In genomic region chr18:3593904-3594759, GRCh38 we compare ENCODE assay signal across 8 cellular contexts.
DNase-seq lines count a peak whose midpoint lies in the region; TF ChIP-seq lines count a peak whose summit lies in the region.

No MANE protein-coding gene starts in this region.

- H3K9ac ChIP-seq in endocrine pancreas (ENCODE audit: control insufficient read depth, insufficient read depth, low read length), result peak overlapping the region; percentile 74

- no peaks in the 10 kb centered on the region for H3K9me3 Mint-ChIP-seq in Calu3 (ENCODE audit: low read depth, unreplicated experiment)

- no peaks in the 10 kb centered on the region for H3K9me3 ChIP-seq in endocrine pancreas (ENCODE audit: control insufficient read depth, low read length)
- H3K9me3 ChIP-seq in mesodermal cell (ENCODE audit: control insufficient read depth, low read length), result no peaks in the 10 kb centered on the region

- peaks cover 63% of the 10 kb centered on the region for H3K4me1 Mint-ChIP-seq in Calu3 (ENCODE audit: low read depth, unreplicated experiment)

- CTCF ChIA-PET in Calu3 (lab: Charles Lee), result interaction anchor here (0.5 to 3.4 kb wide), 24 partner anchors 9 to 828 kb away, joined by 3 to 52 read pairs (median 4); no protein-coding TSS in a partner anchor

- H3K4me3 ChIP-seq in endocrine pancreas (ENCODE audit: control insufficient read depth, insufficient read depth, low read length) (peak overlapping the region; percentile 33), mesodermal cell (ENCODE audit: extremely low read depth, insufficient read depth, low read length, poor library complexity, severe bottlenecking) (peak overlapping the region; percentile 54)

- intact Hi-C loops in Calu3 (cut with micrococcal nuclease; ENCODE audit: unreplicated experiment), result loop anchor here (2.0 kb wide), 3 partner anchors 31 to 313 kb away; no protein-coding TSS in a partner anchor

- peak overlapping the region; percentile 80 for H3K4me3 Mint-ChIP-seq in Calu3 (ENCODE audit: low read depth, unreplicated experiment)

- BruUV-seq in Calu3 (replicated peaks; lab: Mats Ljungman, UMichigan), result TSS peak; percentile 67

- DNase-seq in Calu3, result peak; percentile 84
- DNase-seq in GM20000 (ENCODE audit: low spot score), result peak; percentile 71
- peak; percentile 99 for DNase-seq in HT-29 (ENCODE audit: low spot score)
- DNase-seq in NK-92 (lab: John Stamatoyannopoulos, UW; ENCODE audit: unreplicated experiment), result peak; percentile 15
- DNase-seq in activated CD8-positive, alpha-beta memory T cell treated with anti-CD3 and anti-CD28 coated beads for 48 hours (ENCODE audit: low read depth in 2 of 3, low spot score in 2 of 3), result peak; percentile 67 to 74 (median 73)
- DNase-seq in stimulated activated CD8-positive, alpha-beta memory T cell treated with anti-CD3 and anti-CD28 coated beads, Interleukin-15, amount 100 ng/mL, for 24 hours (ENCODE audit: low read depth), result peak; percentile 71

- H3K4me1 ChIP-seq in endocrine pancreas (ENCODE audit: control insufficient read depth, insufficient read depth, low read length), result peaks cover 4% of the 10 kb centered on the region
- H3K4me1 ChIP-seq in mesodermal cell (ENCODE audit: control insufficient read depth, insufficient read depth, low read length, poor library complexity, severe bottlenecking), result peaks cover 37% of the 10 kb centered on the region

- peaks cover 56% of the 10 kb centered on the region for H3K36me3 Mint-ChIP-seq in Calu3 (ENCODE audit: insufficient read depth, unreplicated experiment)

- no peaks in the 10 kb centered on the region for H3K27me3 ChIP-seq in endocrine pancreas (ENCODE audit: control insufficient read depth, insufficient read depth, low read length)

- H3K27ac ChIP-seq in mesodermal cell (ENCODE audit: low read depth, low read length, severe bottlenecking), result peak overlapping the region; percentile 100

- peak overlapping the region; percentile 99 for H3K27ac Mint-ChIP-seq in Calu3 (ENCODE audit: unreplicated experiment)

- H3K27me3 Mint-ChIP-seq in Calu3 (ENCODE audit: unreplicated experiment), result no peaks in the 10 kb centered on the region

- TF ChIP-seq CTCF in Calu3 (IDR thresholded peaks at IDR 0.05; ENCODE audit: unreplicated experiment), result peak; percentile 87
- TF ChIP-seq CTCF in GM20000 (IDR thresholded peaks at IDR 0.05; ENCODE audit: extremely low read depth, missing control alignments), result peak; percentile 75

- no peaks in the 10 kb centered on the region for H3K36me3 ChIP-seq in endocrine pancreas (ENCODE audit: control insufficient read depth, insufficient read depth, low read length)
- peaks cover 19% of the 10 kb centered on the region for H3K36me3 ChIP-seq in mesodermal cell (ENCODE audit: control insufficient read depth, insufficient read depth, low read length)

- 0 to 2% methylated on average over 8 to 9 of the region's 17 CpGs for WGBS in mesodermal cell (ENCODE audit: insufficient coverage in 2 of 2), 2 experiments

Comparison
In these comparisons a context has a peak if more than half of its experiments do, and no peak if none do; other contexts are left out.
1. Peak in every context shown above with its lines: DNase-seq, H3K4me3 ChIP-seq and H3K27ac ChIP-seq.
2. DNase-seq: peak in every context shown above with its lines; median percentile 99 in HT-29; 84 in Calu3; 73 in activated CD8-positive, alpha-beta memory T cell treated with anti-CD3 and anti-CD28 coated beads for 48 hours; 71 in GM20000; 71 in stimulated activated CD8-positive, alpha-beta memory T cell treated with anti-CD3 and anti-CD28 coated beads, Interleukin-15, amount 100 ng/mL, for 24 hours; 15 in NK-92.